In the genomic region with DNA sequence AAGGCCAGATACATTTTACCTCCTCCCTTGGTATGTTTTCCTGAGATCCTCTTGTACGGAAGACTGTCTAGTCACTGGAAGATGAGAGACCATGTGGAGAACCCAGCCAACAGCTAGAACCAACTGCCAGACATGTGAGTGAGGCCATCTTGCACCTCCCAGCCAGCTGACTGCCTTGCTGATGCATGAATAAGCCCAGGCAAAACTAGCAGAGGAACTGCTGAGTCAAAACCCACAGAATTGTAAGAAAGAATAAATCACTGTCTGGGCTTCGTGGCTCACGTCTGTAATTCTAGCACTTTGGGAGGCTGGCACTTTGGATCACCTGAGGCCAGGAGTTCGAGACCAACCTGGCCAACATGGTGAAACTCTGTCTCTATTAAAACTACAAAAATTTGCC, we compare ENCODE assay signal across 23 cellular contexts.
"Had no signal": no experiment of that assay in that cellular context is flagged by ENCODE, and none has a peak within 500 bp of the region (broad histone marks: within the 10 kb centered on the region; RNA-seq: fewer than 3 reads in every experiment).

No MANE protein-coding gene starts in this region.

- H3K4me1 Mint-ChIP-seq: activated naive CD8-positive, alpha-beta T cell treated with anti-CD3 and anti-CD28 coated beads for 36 hours; activated T-helper 17 cell treated with anti-CD3 and anti-CD28 coated beads, Interleukin-2, amount 50 U/mL, for 72 hours; memory B cell; stimulated activated naive B cell treated with anti-CD40 and anti-IgM and Interleukin-4, amounts not matched to agents 10 μg/mL and 1 μg/mL and 100 μg/mL, for 72 hours had no signal

- H3K27ac Mint-ChIP-seq: activated CD8-positive, alpha-beta T cell treated with anti-CD3 and anti-CD28 coated beads for 36 hours; activated naive CD8-positive, alpha-beta T cell treated with anti-CD3 and anti-CD28 coated beads for 36 hours; activated T-helper 17 cell treated with anti-CD3 and anti-CD28 coated beads, Interleukin-2, amount 50 U/mL, for 72 hours; memory B cell; stimulated activated naive B cell treated with anti-CD40 and anti-IgM and Interleukin-4, amounts not matched to agents 10 μg/mL and 1 μg/mL and 100 μg/mL, for 72 hours had no signal

- DNase-seq: activated CD4-positive, alpha-beta T cell treated with anti-CD3 and anti-CD28 coated beads for 48 hours; activated CD4-positive, CD25-positive, alpha-beta regulatory T cell; activated CD8-positive, alpha-beta T cell treated with anti-CD3 and anti-CD28 coated beads for 36 hours; activated naive CD4-positive, alpha-beta T cell; activated naive CD8-positive, alpha-beta T cell treated with anti-CD3 and anti-CD28 coated beads for 36 hours; activated T-cell treated with anti-CD3 and anti-CD28 coated beads, Interleukin-2, amount 50 U/mL, for 1 hour; amygdala; brain microvascular endothelial cell; central memory CD4-positive, alpha-beta T cell; dorsolateral prefrontal cortex; hypothalamus; left ventricle myocardium superior; pancreas; right lobe of liver; stimulated activated CD4-positive, alpha-beta T cell treated with anti-CD3 and anti-CD28 coated beads, Interleukin-4, amount 100 ng/mL, for 4 hours; stimulated activated naive B cell treated with anti-CD40 and anti-IgM and Interleukin-4, amounts not matched to agents 10 μg/mL and 1 μg/mL and 100 μg/mL, for 72 hours; T-helper 1 cell; T-helper 9 cell; tibial artery had no signal

- H3K4me3 ChIP-seq: dorsolateral prefrontal cortex, pancreas, right lobe of liver, smooth muscle cell, tibial artery had no signal

- H3K27me3 Mint-ChIP-seq: activated CD8-positive, alpha-beta T cell treated with anti-CD3 and anti-CD28 coated beads for 36 hours; activated naive CD8-positive, alpha-beta T cell treated with anti-CD3 and anti-CD28 coated beads for 36 hours; stimulated activated naive B cell treated with anti-CD40 and anti-IgM and Interleukin-4, amounts not matched to agents 10 μg/mL and 1 μg/mL and 100 μg/mL, for 72 hours had no signal

- H3K9me3 ChIP-seq: pancreas, right lobe of liver, tibial artery had no signal

- H3K27me3 ChIP-seq: brain microvascular endothelial cell, foreskin keratinocyte, pancreas, right lobe of liver, tibial artery had no signal

- H3K4me1 ChIP-seq: foreskin keratinocyte, right lobe of liver, tibial artery had no signal

- H3K4me2 ChIP-seq: smooth muscle cell had no signal

- H3K27ac ChIP-seq: brain microvascular endothelial cell, dorsolateral prefrontal cortex, foreskin keratinocyte, pancreas, right lobe of liver, tibial artery had no signal

- H3K36me3 Mint-ChIP-seq: activated naive CD8-positive, alpha-beta T cell treated with anti-CD3 and anti-CD28 coated beads for 36 hours; memory B cell; stimulated activated naive B cell treated with anti-CD40 and anti-IgM and Interleukin-4, amounts not matched to agents 10 μg/mL and 1 μg/mL and 100 μg/mL, for 72 hours had no signal

- H3K36me3 ChIP-seq: brain microvascular endothelial cell, pancreas, right lobe of liver, tibial artery had no signal

- ATAC-seq: activated CD8-positive, alpha-beta T cell treated with anti-CD3 and anti-CD28 coated beads for 36 hours; activated T-helper 17 cell treated with anti-CD3 and anti-CD28 coated beads, Interleukin-2, amount 50 U/mL, for 72 hours; foreskin keratinocyte; left ventricle myocardium superior; pancreas; right lobe of liver; stimulated activated naive B cell treated with anti-CD40 and anti-IgM and Interleukin-4, amounts not matched to agents 10 μg/mL and 1 μg/mL and 100 μg/mL, for 72 hours had no signal

- H3K4me3 Mint-ChIP-seq: activated CD8-positive, alpha-beta T cell treated with anti-CD3 and anti-CD28 coated beads for 36 hours; activated naive CD8-positive, alpha-beta T cell treated with anti-CD3 and anti-CD28 coated beads for 36 hours; activated T-helper 17 cell treated with anti-CD3 and anti-CD28 coated beads, Interleukin-2, amount 50 U/mL, for 72 hours; memory B cell; stimulated activated naive B cell treated with anti-CD40 and anti-IgM and Interleukin-4, amounts not matched to agents 10 μg/mL and 1 μg/mL and 100 μg/mL, for 72 hours had no signal
